Comparison of ENCODE assay signal across 28 cellular contexts in the genomic region with DNA sequence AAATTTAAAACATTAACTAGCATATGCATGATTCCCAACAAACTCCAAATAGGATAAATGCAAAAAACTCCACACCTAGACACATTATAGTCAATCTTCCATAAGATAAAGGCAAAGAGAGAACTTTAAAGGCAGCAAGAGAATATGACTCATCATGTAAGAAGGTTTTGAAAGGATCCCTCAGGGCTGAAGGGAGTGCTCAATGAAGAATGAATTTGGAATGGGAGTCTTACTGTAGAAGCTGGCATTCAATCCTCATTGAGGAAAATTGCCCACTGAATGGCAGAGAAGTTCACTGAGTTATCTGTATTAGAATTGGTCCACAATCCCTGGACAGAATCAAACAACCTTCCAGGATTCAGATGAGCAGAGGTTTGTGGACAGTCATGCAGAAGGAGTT. TPM values are rescaled to one million over a fixed set of nuclear protein-coding genes. Genes with fewer than 3 reads are reported as not detected.
DNase-seq lines count a peak whose midpoint lies in the region; ATAC-seq, FAIRE-seq and TF ChIP-seq lines count a peak whose summit lies in the region.
"Had no signal": no experiment of that assay in that cellular context is flagged by ENCODE, and none has a peak within 500 bp of the region (broad histone marks: within the 10 kb centered on the region; RNA-seq: fewer than 3 reads in every experiment).

No MANE protein-coding gene starts in this region.

- no peak for FAIRE-seq in GM12892 (lab: Jason Lieb, UNC)
- FAIRE-seq: H1 had no signal

- H3K79me1 ChIP-seq in trophoblast cell (ENCODE audit: low read length), result no peaks in the 10 kb centered on the region

- intact Hi-C loops in PC-3 (cut with micrococcal nuclease) (no loop called here), aorta (cut with DNase I) (no loop called here)

- H3K23ac ChIP-seq in trophoblast cell (ENCODE audit: low read length), result no peak overlapping the region

- H2AK5ac ChIP-seq in trophoblast cell (ENCODE audit: low read length), result no peak overlapping the region

- H3K9me3 ChIP-seq in PC-3 (ENCODE audit: low read length), result peaks cover 44% of the 10 kb centered on the region
- peaks cover 6% of the 10 kb centered on the region for H3K9me3 ChIP-seq in trophoblast cell (ENCODE audit: insufficient read depth, low read depth, low read length)
- H3K9me3 ChIP-seq in aorta (ENCODE audit: control insufficient read depth, low read length), result peaks cover 8% of the 10 kb centered on the region

- no peak overlapping the region for H2BK12ac ChIP-seq in trophoblast cell (ENCODE audit: low read length)

- H3K18ac ChIP-seq in trophoblast cell (ENCODE audit: low read length), result no peak overlapping the region

- no peak overlapping the region for H4K12ac ChIP-seq in trophoblast cell (ENCODE audit: low read depth, low read length)

- peaks cover 10% of the 10 kb centered on the region; the same call in 1 of the 2 replicates for H3K36me3 ChIP-seq in PC-3 (ENCODE audit: low read depth, low read length)
- no peaks in the 10 kb centered on the region for H3K36me3 ChIP-seq in trophoblast cell (ENCODE audit: control insufficient read depth in 1 of 2, insufficient read depth in 2 of 2, low read length in 2 of 2)
- no peaks in the 10 kb centered on the region for H3K36me3 ChIP-seq in aorta (ENCODE audit: control insufficient read depth in 1 of 2, insufficient read depth in 2 of 2, low read length in 1 of 2)

- H3K4me3 ChIP-seq in PC-3 (ENCODE audit: low read length) (no peak overlapping the region), epithelial cell of esophagus (ENCODE audit: low read length) (no peak overlapping the region), trophoblast cell (ENCODE audit: low read depth, low read length) (no peak overlapping the region), aorta (ENCODE audit: low read length in 2 of 2) (no peak overlapping the region)
- H3K4me3 ChIP-seq: PC-9 had no signal

- no TSS peak for BruUV-seq in PC-3 (replicated peaks; lab: Mats Ljungman, UMichigan)

- H2BK5ac ChIP-seq in trophoblast cell (ENCODE audit: low read depth, low read length, poor library complexity), result no peak overlapping the region

- H4K20me1 ChIP-seq in PC-3 (ENCODE audit: low read length), result no peaks in the 10 kb centered on the region

- no peak overlapping the region for H3K14ac ChIP-seq in trophoblast cell (ENCODE audit: low read length)

- H3K4me2 ChIP-seq in PC-3 (ENCODE audit: low read length), result no peak overlapping the region
- no peak overlapping the region for H3K4me2 ChIP-seq in trophoblast cell (ENCODE audit: low read length)
- H3K4me2 ChIP-seq: KMS-11, PC-9 had no signal

- no peak overlapping the region for H4K8ac ChIP-seq in trophoblast cell (ENCODE audit: low read depth, low read length)

- no peak overlapping the region for H3K4ac ChIP-seq in trophoblast cell (ENCODE audit: low read depth, low read length)

- H3K27ac ChIP-seq in PC-3 (ENCODE audit: low read length), result no peak overlapping the region
- no peak overlapping the region for H3K27ac ChIP-seq in trophoblast cell (ENCODE audit: low read depth, low read length)
- H3K27ac ChIP-seq in aorta (ENCODE audit: low read depth in 1 of 2, low read length in 2 of 2), result no peak overlapping the region
- H3K27ac ChIP-seq: C4-2B, HL-60, KMS-11, PC-9 had no signal

- CTCF ChIA-PET in PC-3 (lab: Charles Lee), result no interaction called here

- no peaks in the 10 kb centered on the region for H3F3A ChIP-seq in PC-3 (ENCODE audit: low read length, unreplicated experiment)

- H2BK120ac ChIP-seq in trophoblast cell (ENCODE audit: insufficient read depth, low read length, poor library complexity), result no peak overlapping the region

- TF ChIP-seq CTCF in PC-3 (conservative IDR thresholded peaks at IDR 0.05; ENCODE audit: low read depth, low read length) (no peak), epithelial cell of esophagus (IDR thresholded peaks at IDR 0.05; ENCODE audit: insufficient read depth, low read depth, low read length, missing control alignments) (no peak)

- H3K79me2 ChIP-seq in PC-3 (ENCODE audit: low read length) (no peaks in the 10 kb centered on the region), trophoblast cell (ENCODE audit: control insufficient read depth, insufficient read depth, low read length, poor library complexity) (no peaks in the 10 kb centered on the region)

- H2AFZ ChIP-seq in PC-3 (ENCODE audit: low read length) (no peak overlapping the region), trophoblast cell (ENCODE audit: insufficient read depth, low read length, poor library complexity) (no peak overlapping the region)
- H2AFZ ChIP-seq: PC-9 had no signal

- no peak overlapping the region for H3K9ac ChIP-seq in PC-3 (ENCODE audit: low read length)
- H3K9ac ChIP-seq in trophoblast cell (ENCODE audit: low read length), result no peak overlapping the region
- H3K9ac ChIP-seq: KMS-11 had no signal

- DNase-seq in GM03348 (ENCODE audit: low spot score) (peak; percentile 2), PC-3 (peak; percentile 49), epithelial cell of esophagus (ENCODE audit: low read depth) (peak; percentile 71), trophoblast cell (peak; percentile 5 to 48), aorta (no peak), GM12892 (ENCODE audit: insufficient read length) (no peak), NCI-H1092 (lab: John Stamatoyannopoulos, UW) (no peak)
- DNase-seq: CD8-positive, alpha-beta T cell; DMS 273 treated with DMSO at 0.1 percent for 48 hours; DMS79; HCEC 1CT; NCI-H1092 treated with DMSO at 0.1 percent for 48 hours; NCI-H146; NCI-H1930; NCI-H2107; NCI-H446; NCI-H524 treated with DMSO at 0.1 percent for 48 hours; NCI-H82; NK-92 treated with Interleukin-12 subunit alpha and Interleukin-12 subunit beta, amount 100 ng/mL, for 24 hours; PC-9; RPMI8226; SHP77 had no signal

- ATAC-seq in PC-3 (peak; percentile 49), aorta (ENCODE audit: low FRiP score) (no peak), HG03521 (IDR thresholded peaks at IDR 0.05; ENCODE audit: unreplicated experiment) (no peak)
- ATAC-seq: CD8-positive, alpha-beta T cell had no signal

- POLR2A ChIA-PET in PC-3 (lab: Charles Lee; ENCODE audit: unreplicated experiment), result no interaction called here

- TF ChIP-seq POLR2A in GM12892 (IDR thresholded peaks at IDR 0.05; ENCODE audit: low read depth, low read length), result no peak

- no peaks in the 10 kb centered on the region for H3K27me3 ChIP-seq in PC-3 (ENCODE audit: low read length)
- H3K27me3 ChIP-seq in trophoblast cell (ENCODE audit: insufficient read depth, low read length), result no peaks in the 10 kb centered on the region
- H3K27me3 ChIP-seq in aorta (ENCODE audit: control insufficient read depth in 1 of 2, insufficient read depth in 2 of 2, low read length in 1 of 2), result no peaks in the 10 kb centered on the region

- H4K91ac ChIP-seq in trophoblast cell (ENCODE audit: low read depth, low read length), result no peak overlapping the region

- H3K9me2 ChIP-seq in PC-3 (replicated peaks; ENCODE audit: low read length), result no peaks in the 10 kb centered on the region

- no peaks in the 10 kb centered on the region for H3K4me1 ChIP-seq in PC-3 (ENCODE audit: insufficient read depth, low read length)
- H3K4me1 ChIP-seq in trophoblast cell (ENCODE audit: control insufficient read depth in 1 of 2, insufficient read depth in 2 of 2, low read length in 2 of 2), result no peaks in the 10 kb centered on the region
- no peaks in the 10 kb centered on the region for H3K4me1 ChIP-seq in aorta (ENCODE audit: control insufficient read depth in 1 of 2, insufficient read depth in 2 of 2, low read length in 2 of 2)

RNA-seq across cellular contexts. Expression of a gene that starts 26.1 kb away (rescaled TPM):
- total RNA-seq in PC-3 (2014; rRNA removed), result 19.0 and 20.2 TPM in 2 replicates
- polyA plus RNA-seq in trophoblast cell (2013), result 3.4 and 3.5 TPM in 2 replicates
- 1 to 10 TPM; 1.1 to 2.4 TPM for total RNA-seq in aorta
- 1 to 10 TPM in 1 of 2 donors, under 1 TPM in 1; 0.87 to 1.3 TPM for polyA plus RNA-seq in aorta
- not detected for polyA plus RNA-seq in GM12892 (2012; ENCODE audit: missing spikeins)
- polyA plus RNA-seq: IgD-negative memory B cell had no signal

Comparison
In these comparisons a context has a peak if more than half of its experiments do, and no peak if none do; other contexts are left out.
1. DNase-seq: peak in GM03348 (single experiment), PC-3 (single experiment), epithelial cell of esophagus (single experiment) and trophoblast cell (2 of 2); none in aorta (0 of 2), GM12892 (single experiment) and NCI-H1092 (single experiment).